In genomic region chr9:136327313-136327971, GRCh38 we compare ENCODE assay signal across 8 cellular contexts. TPM values are rescaled to one million over a fixed set of nuclear protein-coding genes. Genes with fewer than 3 reads are reported as not detected.
DNase-seq lines count a peak whose midpoint lies in the region; FAIRE-seq and TF ChIP-seq lines count a peak whose summit lies in the region.

Gene GPSM1 (plus strand): TSS chr9:136327539. CDS start chr9:136327696, 157 bp downstream.

- DNase-seq in GDM1 (lab: John Stamatoyannopoulos, UW) (peak; percentile 38), RCC 7860 (ENCODE audit: low spot score) (peak; percentile 42), cardiac muscle cell (ENCODE audit: low read depth in 1 of 2, low spot score in 1 of 2) (peak; percentile 51 to 69), osteocyte (ENCODE audit: extremely low spot score, unreplicated experiment) (no peak), GM19238 (ENCODE audit: insufficient read length, low spot score) (no peak), GM12892 (ENCODE audit: insufficient read length) (no peak), NCI-H187 treated with DMSO at 0.1 percent for 48 hours (lab: John Stamatoyannopoulos, UW) (no peak)

- H3K27me3 ChIP-seq in cardiac muscle cell, result no peaks in the 10 kb centered on the region

- no peak for TF ChIP-seq POLR2A in GM12892 (IDR thresholded peaks at IDR 0.05; ENCODE audit: low read depth, low read length)

- 0 to 1% (median 1%) methylated on average over 12 to 79 of the region's 88 CpGs for WGBS in adipose tissue, 3 donors

- FAIRE-seq in RCC 7860 (lab: Jason Lieb, UNC) (no peak), GM12892 (lab: Jason Lieb, UNC) (no peak)

- no peaks in the 10 kb centered on the region for H3K9me3 Mint-ChIP-seq in osteocyte (ENCODE audit: unreplicated experiment)

- peak within 1 kb of the TSS; percentile 81 for H3K4me3 ChIP-seq in cardiac muscle cell

- peaks cover 41% of the 10 kb centered on the region for H3K4me1 ChIP-seq in cardiac muscle cell (ENCODE audit: low read depth)

- H3K4me3 Mint-ChIP-seq in osteocyte (ENCODE audit: unreplicated experiment), result peak within 1 kb of the TSS; percentile 78

- TF ChIP-seq CTCF in cardiac muscle cell (IDR thresholded peaks at IDR 0.05; ENCODE audit: low read depth, low read length), result no peak
- no peak for TF ChIP-seq CTCF in osteocyte (IDR thresholded peaks at IDR 0.05)

- H3K27me3 Mint-ChIP-seq in osteocyte (ENCODE audit: unreplicated experiment), result peaks cover 11% of the 10 kb centered on the region

- H3K27ac Mint-ChIP-seq in osteocyte (ENCODE audit: unreplicated experiment), result peak within 1 kb of the TSS; percentile 92

- peaks cover 41% of the 10 kb centered on the region for H3K4me1 Mint-ChIP-seq in osteocyte (ENCODE audit: unreplicated experiment)

- H3K9me3 ChIP-seq in cardiac muscle cell (ENCODE audit: low read depth), result no peaks in the 10 kb centered on the region

- no peaks in the 10 kb centered on the region for H3K36me3 ChIP-seq in cardiac muscle cell

- H3K27ac ChIP-seq in adipose tissue (ENCODE audit: low read depth, low read length) (no peak within 1 kb of the TSS), cardiac muscle cell (peak within 1 kb of the TSS; percentile 78)

- H3K36me3 Mint-ChIP-seq in osteocyte (ENCODE audit: unreplicated experiment), result no peaks in the 10 kb centered on the region

RNA-seq across cellular contexts. Expression of gene GPSM1, which starts in this region (rescaled TPM):
- polyA plus RNA-seq in adipose tissue, result 10 to 100 TPM in 2 of 3 donors, 1 to 10 TPM in 1; 5.8 to 14.9 (median 11.0) TPM
- total RNA-seq in cardiac muscle cell, result 88.3 and 116 TPM in 2 replicates
- 52.2 and 58.5 TPM in 2 replicates for polyA plus RNA-seq in cardiac muscle cell
- 32.5 and 37.1 TPM in 2 replicates for total RNA-seq in osteocyte
- polyA plus RNA-seq in GM12892 (2012; ENCODE audit: missing spikeins), result not detected

Comparison
In these comparisons a context has a peak if more than half of its experiments do, and no peak if none do; other contexts are left out.
1. DNase-seq: peak in GDM1 (single experiment), RCC 7860 (single experiment) and cardiac muscle cell (2 of 2); none in osteocyte (single experiment), GM19238 (single experiment), GM12892 (single experiment) and NCI-H187 treated with DMSO at 0.1 percent for 48 hours (single experiment).